Comparison of ENCODE assay signal across 8 cellular contexts in genomic region chr20:62367136-62367482, GRCh38. TPM values are rescaled to one million over a fixed set of nuclear protein-coding genes. Genes with fewer than 3 reads are reported as not detected.
DNase-seq lines count a peak whose midpoint lies in the region; ATAC-seq, FAIRE-seq and TF ChIP-seq lines count a peak whose summit lies in the region.

TSS of gene LAMA5 (minus strand) at chr20:62367312. CDS start at chr20:62367245, 67 bp downstream.

- FAIRE-seq in bronchial epithelial cell (lab: Jason Lieb, UNC) (no peak), keratinocyte (lab: Jason Lieb, UNC) (no peak)

- H3K27me3 Mint-ChIP-seq in activated CD4-positive, alpha-beta T cell treated with anti-CD3 and anti-CD28 coated beads for 36 hours: peaks cover 17% of the 10 kb centered on the region
- H3K27me3 Mint-ChIP-seq in stimulated activated memory B cell treated with anti-CD40 and anti-IgM and Interleukin-4, amounts not matched to agents 10 μg/mL and 1 μg/mL and 100 μg/mL, for 72 hours: peaks cover 14% of the 10 kb centered on the region

- peak within 1 kb of the TSS; percentile 69 for H3K27ac ChIP-seq in keratinocyte (ENCODE audit: control insufficient read depth, insufficient read depth, low read length)

- peaks cover 37% of the 10 kb centered on the region for H3K79me2 ChIP-seq in keratinocyte (ENCODE audit: control insufficient read depth, insufficient read depth, low read length)

- H3K9me3 ChIP-seq in keratinocyte (ENCODE audit: control insufficient read depth, low read depth, low read length): no peaks in the 10 kb centered on the region

- peak; percentile 21 for ATAC-seq in activated CD4-positive, alpha-beta T cell treated with anti-CD3 and anti-CD28 coated beads for 36 hours
- peak; percentile 67 for ATAC-seq in stimulated activated memory B cell treated with anti-CD40 and anti-IgM and Interleukin-4, amounts not matched to agents 10 μg/mL and 1 μg/mL and 100 μg/mL, for 72 hours
- ATAC-seq in HG03520 (IDR thresholded peaks at IDR 0.05; ENCODE audit: unreplicated experiment): no peak
- ATAC-seq in HG03159 (IDR thresholded peaks at IDR 0.05; ENCODE audit: unreplicated experiment): no peak

- H3K4me1 Mint-ChIP-seq in activated CD4-positive, alpha-beta T cell treated with anti-CD3 and anti-CD28 coated beads for 36 hours: peaks cover 3% of the 10 kb centered on the region
- peaks cover 46% of the 10 kb centered on the region for H3K4me1 Mint-ChIP-seq in stimulated activated memory B cell treated with anti-CD40 and anti-IgM and Interleukin-4, amounts not matched to agents 10 μg/mL and 1 μg/mL and 100 μg/mL, for 72 hours

- dilution Hi-C loops in keratinocyte (cut with MboI; ENCODE audit: extremely low pct_ligation_motif_present, low sequenced_read_pairs): no loop called here

- TF ChIP-seq CTCF in bronchial epithelial cell (IDR thresholded peaks at IDR 0.05; ENCODE audit: insufficient read depth, low read length, severe bottlenecking): no peak
- TF ChIP-seq CTCF in keratinocyte (optimal IDR thresholded peaks at IDR 0.05 in 1 of 3, IDR thresholded peaks at IDR 0.05 in 1 of 3, conservative IDR thresholded peaks at IDR 0.05 in 1 of 3; ENCODE audit: extremely low read depth in 1 of 3, insufficient read depth in 2 of 3, low read length in 3 of 3): no peak

- H3K9me3 Mint-ChIP-seq in activated CD4-positive, alpha-beta T cell treated with anti-CD3 and anti-CD28 coated beads for 36 hours (ENCODE audit: low read depth): no peaks in the 10 kb centered on the region
- H3K9me3 Mint-ChIP-seq in stimulated activated memory B cell treated with anti-CD40 and anti-IgM and Interleukin-4, amounts not matched to agents 10 μg/mL and 1 μg/mL and 100 μg/mL, for 72 hours: no peaks in the 10 kb centered on the region

- CTCF ChIA-PET in activated CD4-positive, alpha-beta T cell treated with anti-CD3 and anti-CD28 coated beads for 36 hours (lab: Charles Lee): interaction anchor here (0.6 to 1.3 kb wide), 2 partner anchors 16 to 246 kb away, joined by 5 to 7 read pairs; no protein-coding TSS in a partner anchor

- POLR2A ChIA-PET in activated CD4-positive, alpha-beta T cell treated with anti-CD3 and anti-CD28 coated beads for 36 hours (lab: Charles Lee): no interaction called here

- peak within 1 kb of the TSS; percentile 80 for H3K9ac ChIP-seq in keratinocyte (ENCODE audit: control insufficient read depth, extremely low read depth, insufficient read depth, low read length)

- intact Hi-C loops in activated CD4-positive, alpha-beta T cell treated with anti-CD3 and anti-CD28 coated beads for 36 hours (cut with DNase I, micrococcal nuclease): loop anchor here in 1 of 2 experiments (5.0 kb wide), 1 partner anchor 65 kb away; the partner anchor contains the start of gene ADRM1

- H3K27ac Mint-ChIP-seq in activated CD4-positive, alpha-beta T cell treated with anti-CD3 and anti-CD28 coated beads for 36 hours: no peak within 1 kb of the TSS
- peak within 1 kb of the TSS; percentile 79 for H3K27ac Mint-ChIP-seq in stimulated activated memory B cell treated with anti-CD40 and anti-IgM and Interleukin-4, amounts not matched to agents 10 μg/mL and 1 μg/mL and 100 μg/mL, for 72 hours

- H3K4me3 Mint-ChIP-seq in activated CD4-positive, alpha-beta T cell treated with anti-CD3 and anti-CD28 coated beads for 36 hours: peak within 1 kb of the TSS; percentile 26
- peak within 1 kb of the TSS; percentile 83 for H3K4me3 Mint-ChIP-seq in stimulated activated memory B cell treated with anti-CD40 and anti-IgM and Interleukin-4, amounts not matched to agents 10 μg/mL and 1 μg/mL and 100 μg/mL, for 72 hours

- H4K20me1 ChIP-seq in keratinocyte (ENCODE audit: control insufficient read depth, extremely low read depth, insufficient read depth, low read length): peaks cover 24% of the 10 kb centered on the region

- H3K4me1 ChIP-seq in keratinocyte (ENCODE audit: control insufficient read depth, extremely low read depth, insufficient read depth, low read length): peaks cover 64% of the 10 kb centered on the region

- no peaks in the 10 kb centered on the region for H3K9me1 ChIP-seq in keratinocyte (ENCODE audit: control insufficient read depth, extremely low read depth, insufficient read depth, low read length)

- H3K4me2 ChIP-seq in keratinocyte (ENCODE audit: control insufficient read depth, extremely low read depth, insufficient read depth, low read depth, low read length): peak within 1 kb of the TSS; percentile 96

- no peak within 1 kb of the TSS for H2AFZ ChIP-seq in keratinocyte (ENCODE audit: control insufficient read depth, low read length)

- H3K36me3 Mint-ChIP-seq in activated CD4-positive, alpha-beta T cell treated with anti-CD3 and anti-CD28 coated beads for 36 hours (ENCODE audit: low read depth): no peaks in the 10 kb centered on the region
- H3K36me3 Mint-ChIP-seq in stimulated activated memory B cell treated with anti-CD40 and anti-IgM and Interleukin-4, amounts not matched to agents 10 μg/mL and 1 μg/mL and 100 μg/mL, for 72 hours: no peaks in the 10 kb centered on the region

- peaks cover 19% of the 10 kb centered on the region for H3K36me3 ChIP-seq in bronchial epithelial cell (ENCODE audit: control insufficient read depth, insufficient read depth, low read length)
- peaks cover 4 to 9% of the 10 kb centered on the region in 2 experiments for H3K36me3 ChIP-seq in keratinocyte (ENCODE audit: control insufficient read depth in 2 of 2, extremely low read depth in 1 of 2, insufficient read depth in 2 of 2, low read length in 2 of 2)

- H3K27me3 ChIP-seq in bronchial epithelial cell (ENCODE audit: control insufficient read depth, insufficient read depth, low read length): no peaks in the 10 kb centered on the region
- H3K27me3 ChIP-seq in keratinocyte (ENCODE audit: control insufficient read depth, extremely low read depth, insufficient read depth, low read length): no peaks in the 10 kb centered on the region

- H3K4me3 ChIP-seq in bronchial epithelial cell (ENCODE audit: low read depth, low read length) (peak within 1 kb of the TSS; percentile 90), keratinocyte (ENCODE audit: control insufficient read depth in 2 of 3, extremely low read depth in 1 of 3, insufficient read depth in 2 of 3, low read depth in 1 of 3, low read length in 3 of 3) (peak within 1 kb of the TSS; percentile 88 to 93 (median 92))

- DNase-seq in activated CD4-positive, alpha-beta T cell treated with anti-CD3 and anti-CD28 coated beads for 36 hours: peak; percentile 30
- no peak for DNase-seq in activated CD4-positive, alpha-beta T cell treated with anti-CD3 and anti-CD28 coated beads for 4 hours
- DNase-seq in NCI-H2227 treated with DMSO at 0.1 percent for 48 hours (lab: John Stamatoyannopoulos, UW) (peak; percentile 13), bronchial epithelial cell (ENCODE audit: low read depth) (no peak), keratinocyte (ENCODE audit: low read depth, low spot score) (no peak)

RNA-seq across cellular contexts. Expression of gene LAMA5, which starts in this region (rescaled TPM):
- total RNA-seq in activated CD4-positive, alpha-beta T cell treated with anti-CD3 and anti-CD28 coated beads for 36 hours: 1 to 10 TPM in 1 of 2 experiments, under 1 TPM in 1; 0.72 to 1.0 TPM
- total RNA-seq in bronchial epithelial cell: 61.6 and 99.5 TPM in 2 replicates
- 6.9 to 17.9 TPM (median 8.7 TPM) in 3 replicates for polyA plus RNA-seq in keratinocyte
- polyA plus RNA-seq in keratinocyte (2011; ENCODE audit: low read depth): 51.0 TPM
- polyA plus RNA-seq in keratinocyte (2011; cell fraction: cytosol; rRNA removed): 1.6 and 8.1 TPM in 2 replicates
- 101 and 177 TPM in 2 replicates for polyA plus RNA-seq in keratinocyte (2011; cell fraction: nucleus; rRNA removed)
- 54.5 and 61.7 TPM in 2 replicates for polyA plus RNA-seq in keratinocyte (2012; ENCODE audit: low replicate concordance)
- polyA minus RNA-seq in keratinocyte: 24.2 to 50.5 TPM (median 24.6 TPM) in 3 replicates
- 43.2 TPM for polyA minus RNA-seq in keratinocyte (2011; cell fraction: cytosol; rRNA and poly(A)+ RNA removed)
- polyA minus RNA-seq in keratinocyte (2011; cell fraction: nucleus; rRNA and poly(A)+ RNA removed): 183 and 196 TPM in 2 replicates

Comparison
In these comparisons a context has a peak if more than half of its experiments do, and no peak if none do; other contexts are left out.
1. RNA of gene LAMA5 (total RNA-seq): 61.6 to 99.5 TPM in bronchial epithelial cell; 0.72 to 1.0 TPM in activated CD4-positive, alpha-beta T cell treated with anti-CD3 and anti-CD28 coated beads for 36 hours; every median in the first group is over 10 times any median in the second.
2. DNase-seq: peak in activated CD4-positive, alpha-beta T cell treated with anti-CD3 and anti-CD28 coated beads for 36 hours (single experiment) and NCI-H2227 treated with DMSO at 0.1 percent for 48 hours (single experiment); none in activated CD4-positive, alpha-beta T cell treated with anti-CD3 and anti-CD28 coated beads for 4 hours (0 of 2), bronchial epithelial cell (single experiment) and keratinocyte (single experiment).
3. ATAC-seq: peak in activated CD4-positive, alpha-beta T cell treated with anti-CD3 and anti-CD28 coated beads for 36 hours (single experiment) and stimulated activated memory B cell treated with anti-CD40 and anti-IgM and Interleukin-4, amounts not matched to agents 10 μg/mL and 1 μg/mL and 100 μg/mL, for 72 hours (single experiment); none in HG03520 (single experiment) and HG03159 (single experiment).